ENCODE assay signal across 23 cellular contexts in genomic region chr13:76385606-76386005, GRCh38.
A peak's percentile ranks its signal among the peaks of the same experiment; 100 is the strongest.
DNase-seq lines count a peak whose midpoint lies in the region; ATAC-seq and TF ChIP-seq lines count a peak whose summit lies in the region.
"Had no signal": no experiment of that assay in that cellular context is flagged by ENCODE, and none has a peak within 500 bp of the region (broad histone marks: within the 10 kb centered on the region; RNA-seq: fewer than 3 reads in every experiment).

No MANE protein-coding gene starts in this region.

- H3K4me3 ChIP-seq in adipocyte (ENCODE audit: low read length) (no peak overlapping the region), fibroblast of mammary gland (ENCODE audit: control insufficient read depth, low read depth, low read length) (no peak overlapping the region), retinal pigment epithelial cell (ENCODE audit: low read length) (no peak overlapping the region)
- H3K4me3 ChIP-seq: MG63, Peyer's patch had no signal

- peaks cover 17% of the 10 kb centered on the region for H3K4me1 Mint-ChIP-seq in WTC11

- H3K36me3 ChIP-seq in adipocyte (ENCODE audit: control insufficient read depth, insufficient read depth, low read length, severe bottlenecking) = no peaks in the 10 kb centered on the region
- H3K36me3 ChIP-seq: BE2C, MG63, Peyer's patch had no signal

- no peaks in the 10 kb centered on the region for H3K27me3 Mint-ChIP-seq in WTC11 (ENCODE audit: low read depth)
- H3K27me3 Mint-ChIP-seq: CD4-positive, alpha-beta T cell had no signal

- POLR2A ChIA-PET in WTC11 (lab: Charles Lee) = interaction anchor here (0.6 kb wide), 1 partner anchor 49 kb away, joined by 3 read pairs; no protein-coding TSS in a partner anchor

- no peak overlapping the region for H3K9ac ChIP-seq in adipocyte (ENCODE audit: low read length)

- DNase-seq in COLO829 (ENCODE audit: low spot score) (peak; percentile 24), adipocyte (ENCODE audit: low read depth) (peak; percentile 15), fibroblast of mammary gland (ENCODE audit: low read depth) (peak; percentile 30), retinal pigment epithelial cell (ENCODE audit: low read depth) (peak; percentile 52), WTC11 (ENCODE audit: low spot score) (no peak), cerebellum (ENCODE audit: low spot score) (no peak), NCI-H82 treated with DMSO at 0.1 percent for 48 hours (lab: John Stamatoyannopoulos, UW; ENCODE audit: unreplicated experiment) (no peak)
- DNase-seq: BE2C; Calu3; CD4-positive, alpha-beta T cell; EL; H7; IMR-90; MG63; NCI-H1092 treated with DMSO at 0.1 percent for 48 hours; NCI-H146; NCI-H2081; NCI-H2171 treated with DMSO at 0.1 percent for 48 hours; NCI-H446; NCI-H69; Peyer's patch had no signal

- H3K9me3 Mint-ChIP-seq in WTC11 = no peaks in the 10 kb centered on the region
- H3K9me3 Mint-ChIP-seq: CD4-positive, alpha-beta T cell had no signal

- TF ChIP-seq CTCF in fibroblast of mammary gland (conservative IDR thresholded peaks at IDR 0.05; ENCODE audit: control insufficient read depth, insufficient read depth, low read depth, low read length) (no peak), retinal pigment epithelial cell (conservative IDR thresholded peaks at IDR 0.05; ENCODE audit: low read depth, low read length) (no peak), WTC11 (IDR thresholded peaks at IDR 0.05) (no peak)

- CTCF ChIA-PET in WTC11 (lab: Charles Lee) = no interaction called here

- no peaks in the 10 kb centered on the region for H3K9me3 ChIP-seq in adipocyte (ENCODE audit: control insufficient read depth, low read length)
- H3K9me3 ChIP-seq: BE2C, Peyer's patch had no signal

- no peaks in the 10 kb centered on the region for H3K36me3 Mint-ChIP-seq in WTC11

- H3K4me1 ChIP-seq in adipocyte (ENCODE audit: control insufficient read depth, insufficient read depth, low read length) = peaks cover 32% of the 10 kb centered on the region
- H3K4me1 ChIP-seq: BE2C, Peyer's patch had no signal

- ATAC-seq in WTC11 (no peak), GM18873 (IDR thresholded peaks at IDR 0.05; ENCODE audit: low FRiP score, unreplicated experiment) (no peak)
- ATAC-seq: Right ventricle myocardium inferior had no signal

- H3K27ac Mint-ChIP-seq in WTC11 = no peak overlapping the region
- H3K27ac Mint-ChIP-seq: CD4-positive, alpha-beta T cell had no signal

- no peaks in the 10 kb centered on the region for H3K27me3 ChIP-seq in adipocyte (replicated peaks; ENCODE audit: control insufficient read depth, insufficient read depth, low read length)
- H3K27me3 ChIP-seq: BE2C, MG63, Peyer's patch had no signal

- H3K4me3 Mint-ChIP-seq in WTC11 = no peak overlapping the region
- H3K4me3 Mint-ChIP-seq: CD4-positive, alpha-beta T cell had no signal

TF ChIP-seq in WTC11, 78 proteins besides CTCF, POLR2A, EP300 and RAD21:
- TF ChIP-seq STAT6 (CRISPR knock-in tag; conservative IDR thresholded peaks at IDR 0.05; ENCODE audit: low read depth) (no peak), ZNF232 (CRISPR knock-in tag; IDR thresholded peaks at IDR 0.05) (no peak), ATF6 (CRISPR knock-in tag; IDR thresholded peaks at IDR 0.05) (no peak), JUN (CRISPR knock-in tag; IDR thresholded peaks at IDR 0.05) (no peak), GTF2I (CRISPR knock-in tag; conservative IDR thresholded peaks at IDR 0.05) (no peak), USF1 (CRISPR knock-in tag; IDR thresholded peaks at IDR 0.05) (no peak), ZBTB21 (CRISPR knock-in tag; IDR thresholded peaks at IDR 0.05; ENCODE audit: borderline replicate concordance) (no peak), SMAD3 (CRISPR knock-in tag; IDR thresholded peaks at IDR 0.05; ENCODE audit: borderline replicate concordance) (no peak)
TF ChIP-seq in WTC11: peak in this region for 0.

Comparison
In these comparisons a context has a peak if more than half of its experiments do, and no peak if none do; other contexts are left out.
1. DNase-seq: peak in COLO829 (single experiment), adipocyte (single experiment), fibroblast of mammary gland (single experiment) and retinal pigment epithelial cell (single experiment); none in WTC11 (single experiment), cerebellum (single experiment) and NCI-H82 treated with DMSO at 0.1 percent for 48 hours (single experiment).